ENCODE assay signal across 5 cellular contexts in genomic region chr12:101368016-101368415, GRCh38.
"Had no signal": no experiment of that assay in that cellular context is flagged by ENCODE, and none has a peak within 500 bp of the region (broad histone marks: within the 10 kb centered on the region; RNA-seq: fewer than 3 reads in every experiment).

No MANE protein-coding gene starts in this region.

- ATAC-seq: HepG2, K562 had no signal

- H3K9me3 Mint-ChIP-seq: IgD-negative memory B cell had no signal

- DNase-seq: IMR-90, KBM-7 had no signal

- H3K27me3 Mint-ChIP-seq: IgD-negative memory B cell had no signal
